ENCODE assay signal across 8 cellular contexts in the genomic region with DNA sequence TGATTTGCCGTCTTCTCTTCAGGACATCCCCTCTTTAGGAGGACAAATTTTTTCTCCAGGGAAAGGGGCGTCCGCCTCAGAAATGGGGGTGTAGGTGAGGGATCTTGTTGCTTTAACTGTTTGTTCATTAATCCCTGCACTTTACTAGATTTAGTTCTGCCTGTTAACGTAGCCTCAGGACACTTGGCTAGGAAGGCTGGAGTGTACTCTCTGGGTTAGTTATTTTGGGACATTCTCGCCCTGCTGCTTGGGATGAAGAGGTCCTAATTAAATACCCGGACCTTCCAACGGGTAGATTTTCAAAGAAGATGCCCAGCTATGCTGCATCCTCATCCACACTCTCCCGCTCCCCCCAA. TPM values are rescaled to one million over a fixed set of nuclear protein-coding genes. Genes with fewer than 3 reads are reported as not detected.
A peak's percentile ranks its signal among the peaks of the same experiment; 100 is the strongest.
DNase-seq lines count a peak whose midpoint lies in the region; ATAC-seq and TF ChIP-seq lines count a peak whose summit lies in the region.

No MANE protein-coding gene starts in this region.

- peak overlapping the region; percentile 87 for H3K4me2 ChIP-seq in trophoblast cell (ENCODE audit: low read length)

- H3K4me1 ChIP-seq in trophoblast cell (ENCODE audit: control insufficient read depth in 1 of 2, insufficient read depth in 2 of 2, low read length in 2 of 2) = peaks cover 0 to 5% of the 10 kb centered on the region in 2 experiments

- H4K91ac ChIP-seq in trophoblast cell (ENCODE audit: low read depth, low read length) = no peak overlapping the region

- H3K4ac ChIP-seq in trophoblast cell (ENCODE audit: low read depth, low read length) = no peak overlapping the region

- DNase-seq in Calu3 (no peak), T-helper 17 cell (no peak), fibroblast of the aortic adventitia (ENCODE audit: low read depth) (no peak), trophoblast cell (no peak), NCI-H510A treated with DMSO at 0.1 percent for 48 hours (lab: John Stamatoyannopoulos, UW) (no peak), HCEC 1CT (no peak), SKM-1 (lab: John Stamatoyannopoulos, UW; ENCODE audit: unreplicated experiment) (no peak)

- intact Hi-C loops in Calu3 (cut with micrococcal nuclease; ENCODE audit: unreplicated experiment) = no loop called here

- no peak overlapping the region for H4K8ac ChIP-seq in trophoblast cell (ENCODE audit: low read depth, low read length)

- H3K27ac Mint-ChIP-seq in Calu3 (ENCODE audit: unreplicated experiment) (no peak overlapping the region), T-helper 17 cell (no peak overlapping the region)

- H3K4me3 ChIP-seq in fibroblast of the aortic adventitia (ENCODE audit: low read depth, low read length) (peak overlapping the region; percentile 79), trophoblast cell (ENCODE audit: low read depth, low read length) (peak overlapping the region; percentile 59)

- no peaks in the 10 kb centered on the region for H3K79me1 ChIP-seq in trophoblast cell (ENCODE audit: low read length)

- H3K36me3 ChIP-seq in trophoblast cell (ENCODE audit: control insufficient read depth in 1 of 2, insufficient read depth in 2 of 2, low read length in 2 of 2) = no peaks in the 10 kb centered on the region

- ATAC-seq in T-helper 17 cell = no peak
- ATAC-seq in HG03135 (IDR thresholded peaks at IDR 0.05; ENCODE audit: unreplicated experiment) = no peak

- H3K27me3 ChIP-seq in trophoblast cell (ENCODE audit: insufficient read depth, low read length) = peaks cover 16% of the 10 kb centered on the region

- peak overlapping the region; percentile 71 for H3K4me3 Mint-ChIP-seq in Calu3 (ENCODE audit: low read depth, unreplicated experiment)
- peak overlapping the region; percentile 90 for H3K4me3 Mint-ChIP-seq in T-helper 17 cell

- H3K14ac ChIP-seq in trophoblast cell (ENCODE audit: low read length) = no peak overlapping the region

- H3K18ac ChIP-seq in trophoblast cell (ENCODE audit: low read length) = no peak overlapping the region

- H4K12ac ChIP-seq in trophoblast cell (ENCODE audit: low read depth, low read length) = no peak overlapping the region

- no peak overlapping the region for H2AK5ac ChIP-seq in trophoblast cell (ENCODE audit: low read length)

- no peak overlapping the region for H3K9ac ChIP-seq in trophoblast cell (ENCODE audit: low read length)

- CTCF ChIA-PET in Calu3 (lab: Charles Lee) = no interaction called here

- H3K9me3 Mint-ChIP-seq in Calu3 (ENCODE audit: low read depth, unreplicated experiment) = no peaks in the 10 kb centered on the region

- no peak overlapping the region for H2BK120ac ChIP-seq in trophoblast cell (ENCODE audit: insufficient read depth, low read length, poor library complexity)

- TF ChIP-seq CTCF in Calu3 (IDR thresholded peaks at IDR 0.05; ENCODE audit: unreplicated experiment) (no peak), fibroblast of the aortic adventitia (IDR thresholded peaks at IDR 0.05; ENCODE audit: insufficient read depth, low read length) (no peak)

- H3K4me1 Mint-ChIP-seq in Calu3 (ENCODE audit: low read depth, unreplicated experiment) (peaks cover 14% of the 10 kb centered on the region), T-helper 17 cell (peaks cover 18% of the 10 kb centered on the region)

- H3K27ac ChIP-seq in trophoblast cell (ENCODE audit: low read depth, low read length) = no peak overlapping the region

- H3K27me3 Mint-ChIP-seq in Calu3 (ENCODE audit: unreplicated experiment) = no peaks in the 10 kb centered on the region
- peaks cover 10% of the 10 kb centered on the region for H3K27me3 Mint-ChIP-seq in T-helper 17 cell

- WGBS in trophoblast cell (ENCODE audit: extremely low coverage, insufficient coverage, insufficient read length) = no CpG with 5 or more reads among the region's 8 CpGs

- no peak overlapping the region for H2BK5ac ChIP-seq in trophoblast cell (ENCODE audit: low read depth, low read length, poor library complexity)

- no peak overlapping the region for H3K23ac ChIP-seq in trophoblast cell (ENCODE audit: low read length)

- H3K36me3 Mint-ChIP-seq in Calu3 (ENCODE audit: insufficient read depth, unreplicated experiment) (peaks cover 16% of the 10 kb centered on the region), T-helper 17 cell (ENCODE audit: low read depth) (peaks cover 2% of the 10 kb centered on the region)

- H3K9me3 ChIP-seq in T-helper 17 cell (ENCODE audit: control insufficient read depth, low read length, poor library complexity, severe bottlenecking) = no peaks in the 10 kb centered on the region
- no peaks in the 10 kb centered on the region for H3K9me3 ChIP-seq in trophoblast cell (ENCODE audit: insufficient read depth, low read depth, low read length)

- BruUV-seq in Calu3 (replicated peaks; lab: Mats Ljungman, UMichigan) = no TSS peak

- no peaks in the 10 kb centered on the region for H3K79me2 ChIP-seq in trophoblast cell (ENCODE audit: control insufficient read depth, insufficient read depth, low read length, poor library complexity)

- no peak overlapping the region for H2AFZ ChIP-seq in trophoblast cell (ENCODE audit: insufficient read depth, low read length, poor library complexity)

- no peak overlapping the region for H2BK12ac ChIP-seq in trophoblast cell (ENCODE audit: low read length)

RNA-seq across cellular contexts. Expression of a gene that starts 0.6 kb away (rescaled TPM):
- total RNA-seq in Calu3 (2022) (4.0 and 4.3 TPM in 2 replicates), T-helper 17 cell (1 to 10 TPM; 1.6 to 3.4 TPM), fibroblast of the aortic adventitia (ENCODE audit: low replicate concordance) (0.41 and 7.2 TPM in 2 replicates)
- 3.4 and 3.5 TPM in 2 replicates for polyA plus RNA-seq in trophoblast cell (2013)
